Comparison of ENCODE assay signal across 8 cellular contexts in genomic region chrX:123962006-123962485, GRCh38. TPM values are rescaled to one million over a fixed set of nuclear protein-coding genes. Genes with fewer than 3 reads are reported as not detected.
DNase-seq lines count a peak whose midpoint lies in the region; ATAC-seq and TF ChIP-seq lines count a peak whose summit lies in the region.

No MANE protein-coding gene starts in this region.

- H3K9ac ChIP-seq in NT2/D1 (ENCODE audit: insufficient read length, low read depth) = peak overlapping the region; percentile 72

- peak overlapping the region; percentile 90 to 100 (median 96) for H3K4me3 Mint-ChIP-seq in naive B cell

- H3K27ac Mint-ChIP-seq in naive B cell = peak overlapping the region; percentile 93 to 99 (median 98)

- H3K27me3 Mint-ChIP-seq in naive B cell = no peaks in the 10 kb centered on the region

- H3K9me3 ChIP-seq in NT2/D1 (ENCODE audit: insufficient read depth, low read length) = no peaks in the 10 kb centered on the region

- peak; percentile 49 for DNase-seq in NCI-H510A treated with DMSO at 0.1 percent for 48 hours (lab: John Stamatoyannopoulos, UW)
- no peak for DNase-seq in NCI-H510A (lab: John Stamatoyannopoulos, UW)
- no peak for DNase-seq in NT2/D1 (ENCODE audit: low read depth, low spot score)
- DNase-seq in coronary artery (ENCODE audit: low spot score) = no peak
- DNase-seq in naive B cell = no peak
- DNase-seq in activated gamma-delta T cell (lab: John Stamatoyannopoulos, UW) = no peak
- no peak for DNase-seq in NK-92 treated with Interleukin-12 subunit alpha and Interleukin-12 subunit beta, amount 100 ng/mL, for 24 hours (lab: John Stamatoyannopoulos, UW)

- no peak for ATAC-seq in naive B cell (ENCODE audit: low read depth in 2 of 2)
- no peak for ATAC-seq in GM18502 (IDR thresholded peaks at IDR 0.05; ENCODE audit: poor library complexity, unreplicated experiment)

- H3K4me3 ChIP-seq in NT2/D1 (ENCODE audit: insufficient read length, low read depth) (peak overlapping the region; percentile 58), coronary artery (peak overlapping the region; percentile 79)

- no peak for TF ChIP-seq CTCF in coronary artery (IDR thresholded peaks at IDR 0.05)

- H3K27me3 ChIP-seq in NT2/D1 (ENCODE audit: insufficient read depth, insufficient read length) = no peaks in the 10 kb centered on the region

- peaks cover 4 to 19% of the 10 kb centered on the region in 2 donors for H3K36me3 Mint-ChIP-seq in naive B cell

- peak overlapping the region; percentile 97 to 98 for H3K27ac ChIP-seq in coronary artery

- H3K36me3 ChIP-seq in NT2/D1 (ENCODE audit: insufficient read depth, insufficient read length, low read length) = no peaks in the 10 kb centered on the region

- H3K4me1 Mint-ChIP-seq in naive B cell = peaks cover 24 to 36% (median 26%) of the 10 kb centered on the region in 3 donors

- H3K4me1 ChIP-seq in NT2/D1 (ENCODE audit: insufficient read depth, insufficient read length) = no peaks in the 10 kb centered on the region

- H3K9me3 Mint-ChIP-seq in naive B cell = peaks cover 0 to 15% (median 2%) of the 10 kb centered on the region in 7 donors

RNA-seq across cellular contexts. Expression of gene STAG2, which starts 0.5 kb away (rescaled TPM):
- polyA plus RNA-seq in naive B cell (ENCODE audit: low read depth in 6 of 6) = 10 to 100 TPM; 53.6 to 73.5 (median 61.9) TPM
